22 cellular contexts compared by ENCODE assay signal in genomic region chr4:20532871-20533870, GRCh38.
DNase-seq lines count a peak whose midpoint lies in the region; FAIRE-seq and TF ChIP-seq lines count a peak whose summit lies in the region.
"Had no signal": no experiment of that assay in that cellular context is flagged by ENCODE, and none has a peak within 500 bp of the region (broad histone marks: within the 10 kb centered on the region; RNA-seq: fewer than 3 reads in every experiment).

No MANE protein-coding gene starts in this region.

- no peak overlapping the region for H3K27ac Mint-ChIP-seq in MCF 10A (ENCODE audit: low read depth, unreplicated experiment)
- H3K27ac Mint-ChIP-seq: activated CD4-positive, alpha-beta T cell treated with anti-CD3 and anti-CD28 coated beads, Interleukin-2, amount 10 ng/mL, durations not matched to agents 24 days and 14 days; CD8-positive, alpha-beta memory T cell; naive thymus-derived CD4-positive, alpha-beta T cell; stimulated activated naive B cell treated with anti-CD40 and anti-IgM and Interleukin-4, amounts not matched to agents 10 μg/mL and 1 μg/mL and 100 μg/mL, for 72 hours; type B pancreatic cell had no signal

- FAIRE-seq in small intestine (lab: Jason Lieb, UNC), result no peak
- FAIRE-seq: H1 had no signal

- DNase-seq in MCF 10A (ENCODE audit: unreplicated experiment) (peak; percentile 39), breast epithelium (ENCODE audit: low spot score in 2 of 2) (no peak), SJSA1 (ENCODE audit: low read depth in 1 of 2, low spot score in 2 of 2) (peak; percentile 86 to 98), fibroblast of peridontal ligament (ENCODE audit: extremely low read depth) (peak; percentile 79), spleen (no peak), posterior vena cava (ENCODE audit: low spot score) (no peak), small intestine (no peak)
- DNase-seq in activated CD4-positive, CD25-positive, alpha-beta regulatory T cell treated with anti-CD3 and anti-CD28 coated beads, Interleukin-2, amount 50 U/mL, for 72 hours, result no peak
- DNase-seq: 8988T; activated CD4-positive, alpha-beta T cell treated with anti-CD3 and anti-CD28 coated beads, Interleukin-2, amount 10 ng/mL, durations not matched to agents 24 days and 14 days; activated naive CD4-positive, alpha-beta T cell treated with anti-CD3 and anti-CD28 coated beads, Interleukin-2, amount 50 U/mL, for 16 hours; CD8-positive, alpha-beta memory T cell; effector memory CD4-positive, alpha-beta T cell; MM.1S; naive thymus-derived CD4-positive, alpha-beta T cell; NCI-H187 treated with DMSO at 0.1 percent for 48 hours; NCI-H446 treated with DMSO at 0.1 percent for 48 hours; posterior cingulate gyrus; stimulated activated naive B cell treated with anti-CD40 and anti-IgM and Interleukin-4, amounts not matched to agents 10 μg/mL and 1 μg/mL and 100 μg/mL, for 72 hours had no signal

- intact Hi-C loops in MCF 10A (cut with micrococcal nuclease), result no loop called here
- intact Hi-C loops in breast epithelium (cut with DNase I; ENCODE audit: low total_unique reads), result no loop called here
- intact Hi-C loops in spleen (cut with DNase I; ENCODE audit: low total_unique reads), result no loop called here
- intact Hi-C loops in posterior vena cava (cut with DNase I), result no loop called here

- H3K9me3 ChIP-seq in breast epithelium (no peaks in the 10 kb centered on the region), SJSA1 (replicated peaks) (no peaks in the 10 kb centered on the region), spleen (no peaks in the 10 kb centered on the region), small intestine (ENCODE audit: control insufficient read depth, low read depth) (no peaks in the 10 kb centered on the region)
- H3K9me3 ChIP-seq: SJCRH30 had no signal

- H3K27ac ChIP-seq in breast epithelium (no peak overlapping the region), SJSA1 (peak overlapping the region; percentile 84), spleen (no peak overlapping the region), small intestine (ENCODE audit: low read depth in 1 of 2, low read length in 1 of 2) (no peak overlapping the region)
- H3K27ac ChIP-seq: SJCRH30 had no signal

- no peak overlapping the region for H3K4me3 Mint-ChIP-seq in MCF 10A (ENCODE audit: unreplicated experiment)
- H3K4me3 Mint-ChIP-seq: activated CD4-positive, alpha-beta T cell treated with anti-CD3 and anti-CD28 coated beads, Interleukin-2, amount 10 ng/mL, durations not matched to agents 24 days and 14 days; CD8-positive, alpha-beta memory T cell; naive thymus-derived CD4-positive, alpha-beta T cell; stimulated activated naive B cell treated with anti-CD40 and anti-IgM and Interleukin-4, amounts not matched to agents 10 μg/mL and 1 μg/mL and 100 μg/mL, for 72 hours; type B pancreatic cell had no signal

- H3K27me3 ChIP-seq in breast epithelium (no peaks in the 10 kb centered on the region), SJSA1 (replicated peaks) (no peaks in the 10 kb centered on the region), spleen (replicated peaks in 1 of 7) (no peaks in the 10 kb centered on the region), small intestine (ENCODE audit: control insufficient read depth in 2 of 2, insufficient read depth in 2 of 2, low read length in 2 of 2) (no peaks in the 10 kb centered on the region)
- H3K27me3 ChIP-seq: SJCRH30 had no signal

- no peaks in the 10 kb centered on the region for H3K9me3 Mint-ChIP-seq in MCF 10A (ENCODE audit: unreplicated experiment)
- H3K9me3 Mint-ChIP-seq: activated CD4-positive, alpha-beta T cell treated with anti-CD3 and anti-CD28 coated beads, Interleukin-2, amount 10 ng/mL, durations not matched to agents 24 days and 14 days; stimulated activated naive B cell treated with anti-CD40 and anti-IgM and Interleukin-4, amounts not matched to agents 10 μg/mL and 1 μg/mL and 100 μg/mL, for 72 hours; type B pancreatic cell had no signal

- BruUV-seq in MCF 10A (replicated peaks; lab: Mats Ljungman, UMichigan), result no TSS peak

- POLR2A ChIA-PET in MCF 10A (lab: Yijun Ruan, JAX), result interaction anchor here (0.5 kb wide), 1 partner anchor 106 kb away, joined by 3 read pairs; no protein-coding TSS in a partner anchor

- WGBS in spleen, 5 donors, result 83 to 97% (median 88%) methylated on average over 5 of the region's 5 CpGs
- WGBS in small intestine, 3 donors, result 90 to 95% (median 92%) methylated on average over 5 of the region's 5 CpGs

- H3K36me3 ChIP-seq in breast epithelium, result no peaks in the 10 kb centered on the region
- H3K36me3 ChIP-seq in SJSA1, result peaks cover 25% of the 10 kb centered on the region
- H3K36me3 ChIP-seq in spleen, result peaks cover 0 to 12% (median 0%) of the 10 kb centered on the region in 6 donors
- peaks cover 0 to 3% of the 10 kb centered on the region in 2 donors for H3K36me3 ChIP-seq in small intestine (ENCODE audit: control insufficient read depth in 2 of 2, insufficient read depth in 2 of 2, low read length in 2 of 2)
- H3K36me3 ChIP-seq: SJCRH30 had no signal

- H3K4me3 ChIP-seq in breast epithelium (no peak overlapping the region), SJSA1 (no peak overlapping the region), spleen (no peak overlapping the region), small intestine (ENCODE audit: low read depth in 1 of 2, low read length in 2 of 2) (no peak overlapping the region)
- H3K4me3 ChIP-seq: SJCRH30 had no signal

- H3K4me1 ChIP-seq in breast epithelium (no peaks in the 10 kb centered on the region), SJSA1 (replicated peaks) (peaks cover 52% of the 10 kb centered on the region), spleen (no peaks in the 10 kb centered on the region), small intestine (ENCODE audit: control insufficient read depth in 2 of 2, insufficient read depth in 1 of 2, low read depth in 1 of 2, low read length in 1 of 2) (no peaks in the 10 kb centered on the region)

- H3K36me3 Mint-ChIP-seq in MCF 10A (ENCODE audit: insufficient read depth, unreplicated experiment), result no peaks in the 10 kb centered on the region
- H3K36me3 Mint-ChIP-seq: CD8-positive, alpha-beta memory T cell; naive thymus-derived CD4-positive, alpha-beta T cell; stimulated activated naive B cell treated with anti-CD40 and anti-IgM and Interleukin-4, amounts not matched to agents 10 μg/mL and 1 μg/mL and 100 μg/mL, for 72 hours had no signal

- peaks cover 6% of the 10 kb centered on the region for H3K4me1 Mint-ChIP-seq in MCF 10A (ENCODE audit: insufficient read depth, unreplicated experiment)
- H3K4me1 Mint-ChIP-seq: activated CD4-positive, alpha-beta T cell treated with anti-CD3 and anti-CD28 coated beads, Interleukin-2, amount 10 ng/mL, durations not matched to agents 24 days and 14 days; CD8-positive, alpha-beta memory T cell; naive thymus-derived CD4-positive, alpha-beta T cell; stimulated activated naive B cell treated with anti-CD40 and anti-IgM and Interleukin-4, amounts not matched to agents 10 μg/mL and 1 μg/mL and 100 μg/mL, for 72 hours had no signal

- TF ChIP-seq CTCF in MCF 10A (IDR thresholded peaks at IDR 0.05; ENCODE audit: unreplicated experiment) (no peak), breast epithelium (IDR thresholded peaks at IDR 0.05) (no peak), spleen (IDR thresholded peaks at IDR 0.05 in 8 of 11, conservative IDR thresholded peaks at IDR 0.05 in 3 of 11) (no peak)

- CTCF ChIA-PET in MCF 10A (lab: Yijun Ruan, JAX), result interaction anchor here (1.0 to 1.8 kb wide), 2 partner anchors 11 to 104 kb away, joined by 5 to 9 read pairs; no protein-coding TSS in a partner anchor

- no peak for TF ChIP-seq POLR2A in breast epithelium (IDR thresholded peaks at IDR 0.05)
- no peak for TF ChIP-seq POLR2A in spleen (IDR thresholded peaks at IDR 0.05)

- H3K27me3 Mint-ChIP-seq in MCF 10A (ENCODE audit: insufficient read depth, unreplicated experiment), result no peaks in the 10 kb centered on the region
- H3K27me3 Mint-ChIP-seq: activated CD4-positive, alpha-beta T cell treated with anti-CD3 and anti-CD28 coated beads, Interleukin-2, amount 10 ng/mL, durations not matched to agents 24 days and 14 days; CD8-positive, alpha-beta memory T cell; stimulated activated naive B cell treated with anti-CD40 and anti-IgM and Interleukin-4, amounts not matched to agents 10 μg/mL and 1 μg/mL and 100 μg/mL, for 72 hours; type B pancreatic cell had no signal

Comparison
In these comparisons a context has a peak if more than half of its experiments do, and no peak if none do; other contexts are left out.
1. DNase-seq: peak in MCF 10A (single experiment), SJSA1 (2 of 2) and fibroblast of peridontal ligament (single experiment); none in breast epithelium (0 of 2), spleen (single experiment), activated CD4-positive, CD25-positive, alpha-beta regulatory T cell treated with anti-CD3 and anti-CD28 coated beads, Interleukin-2, amount 50 U/mL, for 72 hours (single experiment), posterior vena cava (single experiment) and small intestine (single experiment).